ENCODE assay signal across 16 cellular contexts in genomic region chr12:18332173-18332572, GRCh38.
"Had no signal": no experiment of that assay in that cellular context is flagged by ENCODE, and none has a peak within 500 bp of the region (broad histone marks: within the 10 kb centered on the region; RNA-seq: fewer than 3 reads in every experiment).

No MANE protein-coding gene starts in this region.

- H3K27ac ChIP-seq: adrenal gland, coronary artery, neutrophil had no signal

- H3K27me3 ChIP-seq: adrenal gland, neutrophil had no signal

- ATAC-seq: activated CD4-positive, CD25-positive, alpha-beta regulatory T cell treated with anti-CD3 and anti-CD28 coated beads, Interleukin-2, amount 50 U/mL, for 24 hours; stimulated activated naive CD8-positive, alpha-beta T cell treated with anti-CD3 and anti-CD28 coated beads, Interleukin-15, Interleukin-2, amounts not matched to agents 100 U/mL and 50 U/mL, for 24 hours had no signal

- DNase-seq: activated naive CD4-positive, alpha-beta T cell treated with anti-CD3 and anti-CD28 coated beads, Interleukin-2, amount 10 ng/mL, durations not matched to agents 7 days and 5 days; adrenal gland; caudate nucleus; effector memory CD4-positive, alpha-beta T cell; erythroblast; head of caudate nucleus; islet precursor cell; naive B cell; stimulated activated CD4-positive, alpha-beta T cell treated with anti-CD3 and anti-CD28 coated beads, Interleukin-12 subunit alpha, Interleukin-12 subunit beta, amount 100 ng/mL, for 4 hours; stimulated activated CD4-positive, alpha-beta T cell treated with anti-CD3 and anti-CD28 coated beads, Interleukin-2, amount 100 ng/mL, for 48 hours; stimulated activated naive CD8-positive, alpha-beta T cell treated with anti-CD3 and anti-CD28 coated beads, Interleukin-15, Interleukin-2, amounts not matched to agents 100 U/mL and 50 U/mL, for 24 hours; SW 1271 had no signal

- H3K9me3 ChIP-seq: adrenal gland, neutrophil had no signal

- H3K4me3 ChIP-seq: adrenal gland, coronary artery, lung had no signal

- H3K36me3 ChIP-seq: adrenal gland, neutrophil had no signal

- H3K4me1 ChIP-seq: adrenal gland had no signal
